8 cellular contexts compared by ENCODE assay signal in the genomic region with DNA sequence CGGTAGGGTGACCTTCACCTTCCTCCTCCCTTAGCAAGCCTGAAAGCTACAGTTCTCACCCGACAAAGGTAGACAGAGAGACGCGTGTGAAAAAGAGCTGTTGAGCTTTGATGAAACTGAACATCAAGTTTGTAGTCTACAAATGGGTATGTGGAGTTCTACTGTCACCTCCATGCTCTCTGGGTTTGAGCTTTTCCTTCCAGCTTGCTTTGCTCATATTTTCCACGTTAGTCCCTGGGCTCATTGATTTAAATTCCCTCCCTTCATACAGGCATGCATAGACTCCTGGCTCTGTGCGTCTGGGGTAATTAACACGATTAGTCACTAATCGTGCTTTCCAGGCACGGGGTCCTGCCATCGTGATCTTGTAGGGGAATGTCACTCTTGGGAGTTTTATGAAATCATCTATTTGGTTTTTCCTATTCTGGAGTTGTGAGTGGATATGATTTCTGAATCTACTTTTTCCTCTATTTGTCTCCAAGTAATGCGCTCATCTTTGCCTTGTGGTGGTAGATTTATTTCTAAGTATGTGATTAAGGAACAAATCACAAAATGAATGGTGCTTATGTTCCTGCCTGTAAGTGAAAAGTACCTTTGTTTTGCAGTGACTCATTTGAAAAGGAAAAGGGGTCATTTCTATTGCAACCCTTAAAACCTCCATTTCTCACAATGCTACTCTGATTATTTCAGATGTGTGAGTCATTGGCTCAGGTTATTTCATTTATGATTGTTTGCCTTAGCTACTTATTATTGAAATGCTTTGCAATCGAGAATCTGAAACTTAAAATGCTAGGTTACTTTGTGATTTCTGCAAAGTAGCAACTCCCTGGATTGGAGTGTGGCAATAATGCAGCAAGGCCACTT.
DNase-seq lines count a peak whose midpoint lies in the region; ATAC-seq, FAIRE-seq and TF ChIP-seq lines count a peak whose summit lies in the region.

No MANE protein-coding gene starts in this region.

- RAD21 ChIA-PET in GM12878 (lab: Charles Lee; ENCODE audit: unreplicated experiment) = interaction anchor here (0.6 to 4.6 kb wide), 9 partner anchors 17 to 221 kb away, joined by 3 to 54 read pairs (median 7); no protein-coding TSS in a partner anchor

- ATAC-seq in GM21825 (IDR thresholded peaks at IDR 0.05; ENCODE audit: unreplicated experiment) = peak; percentile 61
- peak; percentile 85 for ATAC-seq in GM12878
- no peak for ATAC-seq in GM21515 (IDR thresholded peaks at IDR 0.05; ENCODE audit: unreplicated experiment)

- no peaks in the 10 kb centered on the region for H3K79me2 ChIP-seq in GM12878 (ENCODE audit: control insufficient read depth, insufficient read depth, low read length)

- in situ Hi-C loops in GM12878 (cut with MboI) = no loop called here

- no peaks in the 10 kb centered on the region for H4K20me1 ChIP-seq in GM12878 (ENCODE audit: control insufficient read depth, insufficient read depth)

- H3K36me3 ChIP-seq in GM06990 (ENCODE audit: control insufficient read depth, insufficient read depth, low read length) = no peaks in the 10 kb centered on the region
- peaks cover 0 to 2% of the 10 kb centered on the region in 2 experiments; a peak in 1 of 4 replicates for H3K36me3 ChIP-seq in GM12878 (ENCODE audit: control insufficient read depth in 2 of 2, insufficient read depth in 2 of 2, low read length in 1 of 2)
- H3K36me3 ChIP-seq in mucosa of rectum (ENCODE audit: control insufficient read depth in 2 of 2, insufficient read depth in 2 of 2, low read length in 2 of 2) = no peaks in the 10 kb centered on the region

- TF ChIP-seq RAD21 in GM12878 (IDR thresholded peaks at IDR 0.05; ENCODE audit: insufficient read depth, low read depth, low read length) = no peak

- no peaks in the 10 kb centered on the region for H3K27me3 ChIP-seq in GM06990 (replicated peaks; ENCODE audit: control insufficient read depth, insufficient read depth, low read length)
- no peaks in the 10 kb centered on the region for H3K27me3 ChIP-seq in GM12878 (replicated peaks in 1 of 2; ENCODE audit: control insufficient read depth in 2 of 2, insufficient read depth in 2 of 2, low read length in 1 of 2)
- H3K27me3 ChIP-seq in mucosa of rectum (ENCODE audit: control insufficient read depth in 2 of 2, insufficient read depth in 2 of 2, low read length in 2 of 2) = no peaks in the 10 kb centered on the region

- H3K4me1 ChIP-seq in GM12878 (ENCODE audit: control insufficient read depth, insufficient read depth, low read length) (peaks cover 8% of the 10 kb centered on the region; the same call in 1 of the 2 replicates), mucosa of rectum (ENCODE audit: control insufficient read depth in 2 of 2, insufficient read depth in 2 of 2, low read length in 2 of 2) (peaks cover 32 to 37% of the 10 kb centered on the region in 2 donors)

- H3K27ac ChIP-seq in GM12878 (ENCODE audit: control insufficient read depth, insufficient read depth) (no peak overlapping the region; the same call in 1 of the 2 replicates), mucosa of rectum (ENCODE audit: low read depth in 2 of 2, low read length in 2 of 2) (peak overlapping the region; percentile 26 to 33)

- H3K4me2 ChIP-seq in GM12878 (ENCODE audit: control insufficient read depth, insufficient read depth) = peak overlapping the region; percentile 35; the same call in 1 of the 2 replicates

- peak; percentile 85 to 91; a peak in 3 of 4 replicates for TF ChIP-seq EP300 in GM12878 (IDR thresholded peaks at IDR 0.05; ENCODE audit: borderline replicate concordance in 1 of 2, control insufficient read depth in 1 of 2, low read depth in 2 of 2, low read length in 2 of 2)

- CTCF ChIA-PET in GM12878 (lab: Yijun Ruan, JAX) = interaction anchor here (1.0 to 3.7 kb wide), 6 partner anchors 13 to 209 kb away, joined by 3 to 22 read pairs (median 6); no protein-coding TSS in a partner anchor

- intact Hi-C loops in GM12878 (cut with micrococcal nuclease; ENCODE audit: unreplicated experiment) = loop anchor here (1.0 to 5.0 kb wide), 4 partner anchors 28 to 153 kb away; partner anchors contain the start of gene ZDHHC14
- intact Hi-C loops in posterior cingulate gyrus (cut with DNase I) = no loop called here

- H3K9ac ChIP-seq in GM12878 (ENCODE audit: control insufficient read depth, insufficient read depth, low read length) = no peak overlapping the region
- no peak overlapping the region for H3K9ac ChIP-seq in mucosa of rectum (ENCODE audit: low read depth in 1 of 2, low read length in 2 of 2)

- DNase-seq in GM06990 (ENCODE audit: extremely low read depth, insufficient read length) (peak; percentile 51), LHCN-M2 (ENCODE audit: low read depth) (peak; percentile 30), GM12878 (ENCODE audit: low read depth, low spot score) (peak; percentile 71), posterior cingulate gyrus (no peak), NCI-H1930 (lab: John Stamatoyannopoulos, UW) (no peak)

- TF ChIP-seq CTCF in GM06990 (IDR thresholded peaks at IDR 0.05; ENCODE audit: insufficient read depth, low read length, poor library complexity, severe bottlenecking) = no peak
- TF ChIP-seq CTCF in GM12878 (IDR thresholded peaks at IDR 0.05 in 2 of 3, conservative IDR thresholded peaks at IDR 0.05 in 1 of 3; ENCODE audit: control insufficient read depth in 2 of 3, extremely low read depth in 1 of 3, insufficient read depth in 1 of 3, low read depth in 3 of 3, low read length in 3 of 3) = no peak

- 13% methylated on average over 12 of the region's 12 CpGs for WGBS in GM12878 (ENCODE audit: insufficient coverage, insufficient replicate concordance, low lambda C conversion rate, missing lambda C conversion rate)

- SMC1A ChIA-PET in GM12878 (lab: Charles Lee; ENCODE audit: uncharacterized antibody, unreplicated experiment) = interaction anchor here (0.7 to 5.0 kb wide), 20 partner anchors 8 to 221 kb away, joined by 3 to 48 read pairs (median 4); no protein-coding TSS in a partner anchor

- FAIRE-seq in GM12878 (lab: Jason Lieb, UNC) = peak; percentile 76

- no peak overlapping the region for H3K4me3 ChIP-seq in GM06990 (replicated peaks; ENCODE audit: low read depth, low read length)
- no peak overlapping the region for H3K4me3 ChIP-seq in GM12878
- no peak overlapping the region for H3K4me3 ChIP-seq in mucosa of rectum (ENCODE audit: low read length in 2 of 2)

- no TSS peak for BruUV-seq in GM12878 (replicated peaks; lab: Mats Ljungman, UMichigan)

- POLR2A ChIA-PET in GM12878 (lab: Charles Lee) = interaction anchor here (1.1 to 1.8 kb wide), 3 partner anchors 26 to 218 kb away, joined by 3 to 4 read pairs (median 3); no protein-coding TSS in a partner anchor

- H2AFZ ChIP-seq in GM12878 (ENCODE audit: control insufficient read depth, low read depth, low read length) = no peak overlapping the region

- TF ChIP-seq POLR2A in GM12878 (IDR thresholded peaks at IDR 0.05; ENCODE audit: low read depth, low read length) = no peak

- H3K9me3 ChIP-seq in GM12878 (replicated peaks; ENCODE audit: control insufficient read depth, insufficient read depth, low read length) = no peaks in the 10 kb centered on the region; the same call in 2 of the 3 replicates
- H3K9me3 ChIP-seq in mucosa of rectum (ENCODE audit: control insufficient read depth in 2 of 2, low read length in 2 of 2) = no peaks in the 10 kb centered on the region

TF ChIP-seq in GM12878, 131 proteins besides CTCF, POLR2A, EP300 and RAD21 (continues in another document):
- TF ChIP-seq, protein P1, sequence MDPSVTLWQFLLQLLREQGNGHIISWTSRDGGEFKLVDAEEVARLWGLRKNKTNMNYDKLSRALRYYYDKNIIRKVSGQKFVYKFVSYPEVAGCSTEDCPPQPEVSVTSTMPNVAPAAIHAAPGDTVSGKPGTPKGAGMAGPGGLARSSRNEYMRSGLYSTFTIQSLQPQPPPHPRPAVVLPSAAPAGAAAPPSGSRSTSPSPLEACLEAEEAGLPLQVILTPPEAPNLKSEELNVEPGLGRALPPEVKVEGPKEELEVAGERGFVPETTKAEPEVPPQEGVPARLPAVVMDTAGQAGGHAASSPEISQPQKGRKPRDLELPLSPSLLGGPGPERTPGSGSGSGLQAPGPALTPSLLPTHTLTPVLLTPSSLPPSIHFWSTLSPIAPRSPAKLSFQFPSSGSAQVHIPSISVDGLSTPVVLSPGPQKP (IDR thresholded peaks at IDR 0.05; ENCODE audit: low read depth, low read length) = no peak
- TF ChIP-seq RBBP5 (conservative IDR thresholded peaks at IDR 0.05) = no peak
- TF ChIP-seq, protein P2, sequence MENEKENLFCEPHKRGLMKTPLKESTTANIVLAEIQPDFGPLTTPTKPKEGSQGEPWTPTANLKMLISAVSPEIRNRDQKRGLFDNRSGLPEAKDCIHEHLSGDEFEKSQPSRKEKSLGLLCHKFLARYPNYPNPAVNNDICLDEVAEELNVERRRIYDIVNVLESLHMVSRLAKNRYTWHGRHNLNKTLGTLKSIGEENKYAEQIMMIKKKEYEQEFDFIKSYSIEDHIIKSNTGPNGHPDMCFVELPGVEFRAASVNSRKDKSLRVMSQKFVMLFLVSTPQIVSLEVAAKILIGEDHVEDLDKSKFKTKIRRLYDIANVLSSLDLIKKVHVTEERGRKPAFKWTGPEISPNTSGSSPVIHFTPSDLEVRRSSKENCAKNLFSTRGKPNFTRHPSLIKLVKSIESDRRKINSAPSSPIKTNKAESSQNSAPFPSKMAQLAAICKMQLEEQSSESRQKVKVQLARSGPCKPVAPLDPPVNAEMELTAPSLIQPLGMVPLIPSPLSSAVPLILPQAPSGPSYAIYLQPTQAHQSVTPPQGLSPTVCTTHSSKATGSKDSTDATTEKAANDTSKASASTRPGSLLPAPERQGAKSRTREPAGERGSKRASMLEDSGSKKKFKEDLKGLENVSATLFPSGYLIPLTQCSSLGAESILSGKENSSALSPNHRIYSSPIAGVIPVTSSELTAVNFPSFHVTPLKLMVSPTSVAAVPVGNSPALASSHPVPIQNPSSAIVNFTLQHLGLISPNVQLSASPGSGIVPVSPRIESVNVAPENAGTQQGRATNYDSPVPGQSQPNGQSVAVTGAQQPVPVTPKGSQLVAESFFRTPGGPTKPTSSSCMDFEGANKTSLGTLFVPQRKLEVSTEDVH (IDR thresholded peaks at IDR 0.05; ENCODE audit: low read depth, partially characterized antibody) = no peak

Comparison
In these comparisons a context has a peak if more than half of its experiments do, and no peak if none do; other contexts are left out.
1. DNase-seq: peak in GM06990 (single experiment), LHCN-M2 (single experiment) and GM12878 (single experiment); none in posterior cingulate gyrus (0 of 10) and NCI-H1930 (0 of 2).